Comparison of ENCODE assay signal across 15 cellular contexts in genomic region chr15:69685524-69686452, GRCh38.
DNase-seq lines count a peak whose midpoint lies in the region; ATAC-seq and TF ChIP-seq lines count a peak whose summit lies in the region.
"Had no signal": no experiment of that assay in that cellular context is flagged by ENCODE, and none has a peak within 500 bp of the region (broad histone marks: within the 10 kb centered on the region; RNA-seq: fewer than 3 reads in every experiment).

No MANE protein-coding gene starts in this region.

- H3K4me3 ChIP-seq in epithelial cell of esophagus (ENCODE audit: low read length), result no peak overlapping the region
- no peak overlapping the region for H3K4me3 ChIP-seq in upper lobe of right lung
- H3K4me3 ChIP-seq: BLaER1, GM23248, neural progenitor cell, right atrium auricular region had no signal

- peaks cover 1 to 8% (median 5%) of the 10 kb centered on the region in 3 donors for H3K27me3 Mint-ChIP-seq in CD14-positive monocyte (ENCODE audit: low read depth in 3 of 3)

- no peaks in the 10 kb centered on the region for H3K27me3 ChIP-seq in upper lobe of right lung
- H3K27me3 ChIP-seq: BLaER1, neural progenitor cell, right atrium auricular region had no signal

- H3K4me3 Mint-ChIP-seq in CD14-positive monocyte, result no peak overlapping the region
- H3K4me3 Mint-ChIP-seq: neural progenitor cell had no signal

- DNase-seq in NCI-H1436 (lab: John Stamatoyannopoulos, UW), result peak; percentile 93
- DNase-seq in NCI-H345 (lab: John Stamatoyannopoulos, UW), result peak; percentile 93
- peak; percentile 34 for DNase-seq in epithelial cell of esophagus (ENCODE audit: low read depth)
- no peak for DNase-seq in upper lobe of right lung
- no peak for DNase-seq in activated effector memory CD4-positive, alpha-beta T cell treated with Interleukin-2 at 50 U/mL for 16 hours
- DNase-seq in CD14-positive monocyte (ENCODE audit: low spot score), result no peak
- DNase-seq: activated effector memory CD4-positive, alpha-beta T cell treated with anti-CD3 and anti-CD28 coated beads, Interleukin-2, amount 50 U/mL, for 16 hours; GM23248; mesenchymal stem cell; SW 1271 had no signal

- peaks cover 7% of the 10 kb centered on the region for H3K9me3 ChIP-seq in upper lobe of right lung

- intact Hi-C loops in upper lobe of right lung (cut with DNase I) (no loop called here), CD14-positive monocyte (cut with micrococcal nuclease) (no loop called here)

- H3K36me3 ChIP-seq in upper lobe of right lung, result no peaks in the 10 kb centered on the region
- H3K36me3 ChIP-seq: BLaER1, neural progenitor cell, right atrium auricular region had no signal

- H3K4me1 ChIP-seq in upper lobe of right lung, result no peaks in the 10 kb centered on the region
- H3K4me1 ChIP-seq: BLaER1, neural progenitor cell, right atrium auricular region had no signal

- H3K9me3 Mint-ChIP-seq in CD14-positive monocyte, result peaks cover 14 to 40% (median 33%) of the 10 kb centered on the region in 7 donors

- H3K4me1 Mint-ChIP-seq in CD14-positive monocyte, result peaks cover 19% of the 10 kb centered on the region
- H3K4me1 Mint-ChIP-seq: neural progenitor cell had no signal

- H3K27ac Mint-ChIP-seq in CD14-positive monocyte, result peak overlapping the region in 2 of 7 donors; percentile 13 to 25
- H3K27ac Mint-ChIP-seq: neural progenitor cell had no signal

- no peak overlapping the region for H3K27ac ChIP-seq in upper lobe of right lung
- H3K27ac ChIP-seq: BLaER1, GM23248, neural progenitor cell, right atrium auricular region had no signal

- ATAC-seq in upper lobe of right lung (peak; percentile 87), GM21360 (IDR thresholded peaks at IDR 0.05; ENCODE audit: unreplicated experiment) (no peak)
- ATAC-seq: Panc1 had no signal

- TF ChIP-seq CTCF in epithelial cell of esophagus (IDR thresholded peaks at IDR 0.05; ENCODE audit: insufficient read depth, low read depth, low read length, missing control alignments), result no peak
- no peak for TF ChIP-seq CTCF in upper lobe of right lung (IDR thresholded peaks at IDR 0.05)
- TF ChIP-seq CTCF in CD14-positive monocyte (IDR thresholded peaks at IDR 0.05), result no peak

- H3K36me3 Mint-ChIP-seq in CD14-positive monocyte, result peaks cover 3 to 4% of the 10 kb centered on the region in 2 donors
- H3K36me3 Mint-ChIP-seq: neural progenitor cell had no signal

Comparison
In these comparisons a context has a peak if more than half of its experiments do, and no peak if none do; other contexts are left out.
1. DNase-seq: peak in NCI-H1436 (single experiment), NCI-H345 (single experiment) and epithelial cell of esophagus (single experiment); none in upper lobe of right lung (single experiment), activated effector memory CD4-positive, alpha-beta T cell treated with Interleukin-2 at 50 U/mL for 16 hours (single experiment) and CD14-positive monocyte (single experiment).